ENCODE assay signal across 22 cellular contexts in the genomic region with DNA sequence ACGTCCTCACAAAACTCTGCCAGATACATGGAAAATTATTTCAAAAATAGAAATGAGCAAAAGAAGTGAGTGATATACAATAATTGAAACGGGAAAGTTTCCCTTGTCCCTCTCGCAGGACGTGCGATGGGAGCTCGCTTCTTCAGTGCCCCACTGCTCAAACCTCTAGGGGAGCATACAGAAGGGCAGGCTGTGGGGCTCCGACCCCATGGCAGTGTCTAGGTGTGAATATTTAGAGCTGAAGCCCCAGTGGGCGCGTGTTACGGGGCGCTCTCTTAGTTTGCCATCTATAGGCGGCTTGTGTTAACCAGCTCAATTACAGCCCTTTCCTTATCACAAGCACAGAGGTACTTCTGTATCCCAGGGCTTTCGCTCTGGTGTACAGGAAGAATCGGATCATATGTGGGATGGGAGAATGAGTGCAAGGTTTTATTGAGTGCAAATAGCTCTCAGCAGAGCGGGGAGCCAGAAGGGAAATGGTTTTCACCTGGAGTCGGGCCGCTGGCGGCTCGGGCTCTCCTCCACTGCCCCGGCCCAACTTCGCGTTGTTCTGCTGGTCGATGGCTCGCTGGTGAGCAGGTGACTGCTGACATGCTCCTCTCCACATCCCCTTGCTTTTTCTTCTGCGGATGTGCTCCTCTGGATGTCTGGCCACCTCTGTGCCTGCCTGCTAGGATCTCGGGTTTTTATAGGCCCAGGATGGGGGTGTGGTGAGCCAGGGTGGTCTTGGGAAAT.
"Had no signal": no experiment of that assay in that cellular context is flagged by ENCODE, and none has a peak within 500 bp of the region (broad histone marks: within the 10 kb centered on the region; RNA-seq: fewer than 3 reads in every experiment).

No MANE protein-coding gene starts in this region.

- H3K4me1 ChIP-seq: foreskin keratinocyte, left ventricle myocardium inferior, lower lobe of right lung, stomach had no signal

- DNase-seq: effector CD4-positive, alpha-beta T cell; endodermal cell; erythroblast; foreskin keratinocyte; immature natural killer cell; left cardiac atrium; left ventricle myocardium inferior; lower lobe of right lung; natural killer cell; nucleus accumbens; ovary; small intestine; stimulated activated CD4-positive, alpha-beta T cell treated with anti-CD3 and anti-CD28 coated beads, Interleukin-12 subunit alpha, Interleukin-12 subunit beta, amount 100 ng/mL, for 4 hours; stimulated activated naive CD4-positive, alpha-beta T cell; stomach; substantia nigra had no signal

- H3K4me3 ChIP-seq: left ventricle myocardium inferior, lower lobe of right lung, ovary, stomach had no signal

- H3K27me3 Mint-ChIP-seq: memory B cell, progenitor cell of endocrine pancreas, type B pancreatic cell had no signal

- H3K4me3 Mint-ChIP-seq: endodermal cell, immature natural killer cell, memory B cell, mesothelial cell of epicardium, natural killer cell, neural crest cell, type B pancreatic cell had no signal

- H3K4me1 Mint-ChIP-seq: endodermal cell, immature natural killer cell, memory B cell, mesothelial cell of epicardium, natural killer cell, neural crest cell had no signal

- H3K27ac Mint-ChIP-seq: endodermal cell, immature natural killer cell, memory B cell, mesothelial cell of epicardium, natural killer cell, progenitor cell of endocrine pancreas, type B pancreatic cell had no signal

- H3K36me3 Mint-ChIP-seq: memory B cell, mesothelial cell of epicardium, natural killer cell, type B pancreatic cell had no signal

- H3K36me3 ChIP-seq: left ventricle myocardium inferior, lower lobe of right lung, ovary, stomach had no signal

- H3K9me3 Mint-ChIP-seq: endodermal cell, neural crest cell, type B pancreatic cell had no signal

- ATAC-seq: foreskin keratinocyte, left cardiac atrium, lower lobe of right lung, natural killer cell, right cardiac atrium had no signal

- H3K27ac ChIP-seq: foreskin keratinocyte, left ventricle myocardium inferior, lower lobe of right lung, ovary, stomach had no signal

- H3K27me3 ChIP-seq: foreskin keratinocyte, ovary, stomach had no signal
